ENCODE assay signal across 16 cellular contexts in genomic region chr7:30181211-30181610, GRCh38. TPM values are rescaled to one million over a fixed set of nuclear protein-coding genes. Genes with fewer than 3 reads are reported as not detected.
A peak's percentile ranks its signal among the peaks of the same experiment; 100 is the strongest.
DNase-seq lines count a peak whose midpoint lies in the region; ATAC-seq, FAIRE-seq and TF ChIP-seq lines count a peak whose summit lies in the region.
"Had no signal": no experiment of that assay in that cellular context is flagged by ENCODE, and none has a peak within 500 bp of the region (broad histone marks: within the 10 kb centered on the region; RNA-seq: fewer than 3 reads in every experiment).

No MANE protein-coding gene starts in this region.

- TF ChIP-seq CTCF in adrenal gland (IDR thresholded peaks at IDR 0.05) (no peak), esophagus muscularis mucosa (IDR thresholded peaks at IDR 0.05) (no peak), transverse colon (IDR thresholded peaks at IDR 0.05) (no peak), kidney (IDR thresholded peaks at IDR 0.05; ENCODE audit: borderline replicate concordance, extremely low read depth, insufficient read depth) (no peak)

- no peak for FAIRE-seq in kidney (lab: Jason Lieb, UNC)

- peak overlapping the region in 3 of 5 donors; percentile 10 to 69 (median 42) for H3K27ac ChIP-seq in adrenal gland
- H3K27ac ChIP-seq in esophagus muscularis mucosa (replicated peaks in 1 of 4): peak overlapping the region; percentile 52 to 76 (median 71)
- peak overlapping the region; percentile 67 for H3K27ac ChIP-seq in skeletal muscle tissue (ENCODE audit: low read depth, low read length)
- peak overlapping the region; percentile 7 to 40 (median 11) for H3K27ac ChIP-seq in transverse colon
- H3K27ac ChIP-seq in kidney (ENCODE audit: low read depth in 2 of 2, low read length in 2 of 2): peak overlapping the region in 1 of 2 donors; percentile 5
- no peak overlapping the region for H3K27ac ChIP-seq in CD4-positive, alpha-beta memory T cell (ENCODE audit: low read depth, low read length)
- H3K27ac ChIP-seq: SJCRH30 had no signal

- H3K36me3 ChIP-seq in adrenal gland (replicated peaks in 1 of 2): no peaks in the 10 kb centered on the region
- H3K36me3 ChIP-seq in esophagus muscularis mucosa: no peaks in the 10 kb centered on the region
- H3K36me3 ChIP-seq in skeletal muscle tissue (ENCODE audit: control insufficient read depth in 3 of 3, insufficient read depth in 3 of 3, low read length in 3 of 3): no peaks in the 10 kb centered on the region
- no peaks in the 10 kb centered on the region for H3K36me3 ChIP-seq in transverse colon
- H3K36me3 ChIP-seq in kidney (ENCODE audit: control insufficient read depth in 1 of 2, insufficient read depth in 2 of 2, low read length in 2 of 2): no peaks in the 10 kb centered on the region
- H3K36me3 ChIP-seq in CD4-positive, alpha-beta memory T cell (ENCODE audit: insufficient read depth, low read length): no peaks in the 10 kb centered on the region
- H3K36me3 ChIP-seq: SJCRH30 had no signal

- no peak for ATAC-seq in HG02852 (IDR thresholded peaks at IDR 0.05; ENCODE audit: unreplicated experiment)
- ATAC-seq: PC-3 had no signal

- TF ChIP-seq POLR2A in adrenal gland (IDR thresholded peaks at IDR 0.05) (no peak), esophagus muscularis mucosa (IDR thresholded peaks at IDR 0.05; ENCODE audit: low read depth) (no peak), transverse colon (IDR thresholded peaks at IDR 0.05) (no peak)

- H3K4me3 ChIP-seq in adrenal gland: no peak overlapping the region
- H3K4me3 ChIP-seq in esophagus muscularis mucosa: no peak overlapping the region
- H3K4me3 ChIP-seq in skeletal muscle tissue (ENCODE audit: low read length in 3 of 3): no peak overlapping the region
- H3K4me3 ChIP-seq in transverse colon: no peak overlapping the region
- H3K4me3 ChIP-seq in kidney (ENCODE audit: low read length in 2 of 2): no peak overlapping the region
- H3K4me3 ChIP-seq in CD4-positive, alpha-beta memory T cell (ENCODE audit: low read length in 2 of 2): no peak overlapping the region
- H3K4me3 ChIP-seq: SJCRH30 had no signal

- H3K9ac ChIP-seq in skeletal muscle tissue (ENCODE audit: low read depth in 1 of 3, low read length in 3 of 3) (no peak overlapping the region), kidney (ENCODE audit: low read length in 2 of 2) (no peak overlapping the region)

- 86 to 96% (median 89%) methylated on average over 6 of the region's 6 CpGs for WGBS in adrenal gland, 4 donors
- WGBS in esophagus muscularis mucosa: 79% methylated on average over 6 of the region's 6 CpGs
- 89 to 96% methylated on average over 4 to 6 of the region's 6 CpGs for WGBS in transverse colon (ENCODE audit: low coverage in 1 of 2), 2 donors

- CTCF ChIA-PET in CD4-positive, alpha-beta memory T cell (lab: Charles Lee; ENCODE audit: partially characterized antibody): no interaction called here

- POLR2A ChIA-PET in CD4-positive, alpha-beta memory T cell (lab: Charles Lee; ENCODE audit: partially characterized antibody): no interaction called here

- H3K9me3 ChIP-seq in adrenal gland (replicated peaks in 1 of 3): no peaks in the 10 kb centered on the region
- H3K9me3 ChIP-seq in esophagus muscularis mucosa: no peaks in the 10 kb centered on the region
- no peaks in the 10 kb centered on the region for H3K9me3 ChIP-seq in skeletal muscle tissue (ENCODE audit: control insufficient read depth in 3 of 3, low read length in 3 of 3)
- no peaks in the 10 kb centered on the region for H3K9me3 ChIP-seq in transverse colon
- H3K9me3 ChIP-seq in kidney (ENCODE audit: control insufficient read depth in 1 of 2, low read length in 2 of 2): no peaks in the 10 kb centered on the region
- no peaks in the 10 kb centered on the region for H3K9me3 ChIP-seq in CD4-positive, alpha-beta memory T cell (ENCODE audit: control insufficient read depth in 1 of 2, low read length in 2 of 2)
- H3K9me3 ChIP-seq: SJCRH30 had no signal

- H3K27me3 ChIP-seq in adrenal gland (no peaks in the 10 kb centered on the region), esophagus muscularis mucosa (no peaks in the 10 kb centered on the region), skeletal muscle tissue (ENCODE audit: control insufficient read depth in 3 of 3, insufficient read depth in 3 of 3, low read length in 3 of 3) (no peaks in the 10 kb centered on the region), transverse colon (no peaks in the 10 kb centered on the region)
- no peaks in the 10 kb centered on the region for H3K27me3 ChIP-seq in CD4-positive, alpha-beta memory T cell (ENCODE audit: insufficient read depth, low read length)
- H3K27me3 ChIP-seq: SJCRH30 had no signal

- H3K4me3 Mint-ChIP-seq in CD4-positive, alpha-beta memory T cell: no peak overlapping the region
- H3K4me3 Mint-ChIP-seq: CD4-positive, CD25-positive, alpha-beta regulatory T cell had no signal

- intact Hi-C loops in adrenal gland (cut with DNase I): no loop called here
- intact Hi-C loops in esophagus muscularis mucosa (cut with DNase I): no loop called here
- intact Hi-C loops in transverse colon (cut with DNase I; ENCODE audit: low total_unique reads): no loop called here
- intact Hi-C loops in kidney (cut with DNase I): no loop called here
- intact Hi-C loops in CD4-positive, alpha-beta memory T cell (cut with micrococcal nuclease): no loop called here

- H3K4me1 Mint-ChIP-seq in CD4-positive, alpha-beta memory T cell: peaks cover 3 to 9% (median 6%) of the 10 kb centered on the region in 4 donors

- no peaks in the 10 kb centered on the region for H3K36me3 Mint-ChIP-seq in CD4-positive, alpha-beta memory T cell

- H3K27me3 Mint-ChIP-seq in CD4-positive, alpha-beta memory T cell: no peaks in the 10 kb centered on the region
- H3K27me3 Mint-ChIP-seq: CD4-positive, CD25-positive, alpha-beta regulatory T cell had no signal

- DNase-seq in adrenal gland (no peak), esophagus muscularis mucosa (ENCODE audit: extremely low spot score) (no peak), transverse colon (no peak), kidney (no peak)
- no peak for DNase-seq in CD4-positive, alpha-beta memory T cell
- DNase-seq: ACHN; CD4-positive, CD25-positive, alpha-beta regulatory T cell; H7; MM.1S; NCI-H1105; NCI-H2107; NCI-H774; PC-3; SJCRH30 had no signal

- in situ Hi-C loops in transverse colon (cut with MboI; ENCODE audit: low pct_ligation_motif_present in 1 of 4, low pct_unique_long_range_greater_than_20kb in 1 of 4, low sequenced_read_pairs in 3 of 4): no loop called here

- peaks cover 9 to 64% of the 10 kb centered on the region in 2 donors for H3K4me1 ChIP-seq in adrenal gland (replicated peaks in 1 of 2)
- peaks cover 16 to 71% (median 49%) of the 10 kb centered on the region in 4 donors for H3K4me1 ChIP-seq in esophagus muscularis mucosa
- peaks cover 44 to 70% (median 53%) of the 10 kb centered on the region in 3 donors for H3K4me1 ChIP-seq in skeletal muscle tissue (ENCODE audit: control insufficient read depth in 3 of 3, insufficient read depth in 3 of 3, low read length in 3 of 3)
- H3K4me1 ChIP-seq in transverse colon: peaks cover 0 to 13% (median 9%) of the 10 kb centered on the region in 4 donors
- peaks cover 17 to 38% of the 10 kb centered on the region in 2 donors for H3K4me1 ChIP-seq in kidney (ENCODE audit: control insufficient read depth in 1 of 2, insufficient read depth in 1 of 2, low read depth in 1 of 2, low read length in 2 of 2)
- peaks cover 7% of the 10 kb centered on the region for H3K4me1 ChIP-seq in CD4-positive, alpha-beta memory T cell (ENCODE audit: insufficient read depth, low read length)

- TF ChIP-seq EP300 in esophagus muscularis mucosa (IDR thresholded peaks at IDR 0.05) (no peak), transverse colon (IDR thresholded peaks at IDR 0.05; ENCODE audit: low read depth) (no peak)

- H3K27ac Mint-ChIP-seq in CD4-positive, alpha-beta memory T cell: no peak overlapping the region
- H3K27ac Mint-ChIP-seq: CD4-positive, CD25-positive, alpha-beta regulatory T cell had no signal

- H3K9me3 Mint-ChIP-seq in CD4-positive, alpha-beta memory T cell: peaks cover 0 to 2% (median 0%) of the 10 kb centered on the region in 8 donors

RNA-seq across cellular contexts. Expression of gene MTURN, which starts 46.4 kb away (rescaled TPM):
- total RNA-seq in adrenal gland (10 to 100 TPM in 1 of 8 donors, 1 to 10 TPM in 7; 4.6 to 15.6 (median 6.9) TPM), esophagus muscularis mucosa (100 to 1,000 TPM; 158 to 249 (median 196) TPM), skeletal muscle tissue (74.6 TPM), transverse colon (10 to 100 TPM in 3 of 4 donors, 1 to 10 TPM in 1; 7.9 to 28.3 (median 15.0) TPM), kidney (80.1 TPM)
- polyA plus RNA-seq in adrenal gland (10 to 100 TPM in 1 of 3 donors, 1 to 10 TPM in 2; 6.6 to 11.3 (median 9.6) TPM), kidney (ENCODE audit: insufficient read depth, low read depth, low replicate concordance) (54.7 TPM)
- total RNA-seq in CD4-positive, alpha-beta memory T cell: 10 to 100 TPM; 18.1 to 19.2 TPM
- polyA plus RNA-seq in CD4-positive, alpha-beta memory T cell: 1 to 10 TPM; 3.2 to 4.0 TPM
